ENCODE assay signal across 8 cellular contexts in genomic region chr16:4957720-4958509, GRCh38. TPM values are rescaled to one million over a fixed set of nuclear protein-coding genes. Genes with fewer than 3 reads are reported as not detected.
A peak's percentile ranks its signal among the peaks of the same experiment; 100 is the strongest.
DNase-seq lines count a peak whose midpoint lies in the region; ATAC-seq, FAIRE-seq and TF ChIP-seq lines count a peak whose summit lies in the region.

Gene SEC14L5 (plus strand): TSS chr16:4958330. CDS start chr16:4959324, 994 bp downstream.

- peak within 1 kb of the TSS; percentile 96; the same call in 1 of the 2 replicates for H2AFZ ChIP-seq in OCI-LY1 (ENCODE audit: low read length)
- peak within 1 kb of the TSS; percentile 87 for H2AFZ ChIP-seq in endothelial cell of umbilical vein (ENCODE audit: low read depth, low read length)

- no peak within 1 kb of the TSS for H3K27ac ChIP-seq in BLaER1
- no peak within 1 kb of the TSS for H3K27ac ChIP-seq in OCI-LY1 (ENCODE audit: low read depth, low read length, poor library complexity, severe bottlenecking)
- H3K27ac ChIP-seq in endothelial cell of umbilical vein (ENCODE audit: insufficient read depth, low read depth, low read length), result no peak within 1 kb of the TSS
- no peak within 1 kb of the TSS for H3K27ac ChIP-seq in mesodermal cell (ENCODE audit: low read depth, low read length, severe bottlenecking)

- H4K20me1 ChIP-seq in BLaER1 (peaks cover 28% of the 10 kb centered on the region; the same call in 1 of the 2 replicates), OCI-LY1 (ENCODE audit: insufficient read depth, low read length) (no peaks in the 10 kb centered on the region), endothelial cell of umbilical vein (replicated peaks; ENCODE audit: control insufficient read depth, extremely low read depth, insufficient read depth, low read length) (no peaks in the 10 kb centered on the region)

- CTCF ChIA-PET in endothelial cell of umbilical vein (lab: Charles Lee), result interaction anchor here (0.7 to 1.6 kb wide), 10 partner anchors 10 to 451 kb away, joined by 3 to 4 read pairs (median 3); partner anchors contain the start of gene PPL

- H3K36me3 ChIP-seq in BLaER1 (no peaks in the 10 kb centered on the region), OCI-LY1 (ENCODE audit: insufficient read depth, low read length) (no peaks in the 10 kb centered on the region), endothelial cell of umbilical vein (ENCODE audit: control insufficient read depth in 2 of 2, extremely low read depth in 1 of 2, insufficient read depth in 2 of 2, low read length in 2 of 2) (no peaks in the 10 kb centered on the region), mesodermal cell (ENCODE audit: control insufficient read depth, insufficient read depth, low read length) (no peaks in the 10 kb centered on the region)

- H3K4me1 ChIP-seq in BLaER1 (peaks cover 28% of the 10 kb centered on the region), OCI-LY1 (ENCODE audit: insufficient read depth, low read length, severe bottlenecking) (peaks cover 7% of the 10 kb centered on the region), endothelial cell of umbilical vein (ENCODE audit: control insufficient read depth, extremely low read depth, insufficient read depth, low read length) (peaks cover 5% of the 10 kb centered on the region), mesodermal cell (ENCODE audit: control insufficient read depth, insufficient read depth, low read length, poor library complexity, severe bottlenecking) (peaks cover 2% of the 10 kb centered on the region)

- no peaks in the 10 kb centered on the region for H3K79me2 ChIP-seq in OCI-LY1 (ENCODE audit: insufficient read depth, low read length)
- no peaks in the 10 kb centered on the region for H3K79me2 ChIP-seq in endothelial cell of umbilical vein (ENCODE audit: control insufficient read depth, insufficient read depth, low read length)

- TF ChIP-seq POLR2A in endothelial cell of umbilical vein (IDR thresholded peaks at IDR 0.05; ENCODE audit: low read depth, low read length), result no peak

- TF ChIP-seq CTCF in OCI-LY1 (IDR thresholded peaks at IDR 0.05; ENCODE audit: low read length), result no peak
- no peak for TF ChIP-seq CTCF in endothelial cell of umbilical vein (IDR thresholded peaks at IDR 0.05; ENCODE audit: extremely low read depth in 1 of 2, insufficient read depth in 1 of 2, low read depth in 1 of 2, low read length in 2 of 2)

- peak within 1 kb of the TSS; percentile 95 for H3K4me2 ChIP-seq in BLaER1
- peak within 1 kb of the TSS; percentile 92 for H3K4me2 ChIP-seq in OCI-LY1 (ENCODE audit: low read length)
- peak within 1 kb of the TSS; percentile 92 for H3K4me2 ChIP-seq in endothelial cell of umbilical vein (ENCODE audit: insufficient read depth, low read length)

- no TSS peak for BruUV-seq in endothelial cell of umbilical vein (replicated peaks; lab: Mats Ljungman, UMichigan)

- H3K9me2 ChIP-seq in OCI-LY1 (ENCODE audit: low read depth, low read length), result no peaks in the 10 kb centered on the region

- H3F3A ChIP-seq in OCI-LY1 (ENCODE audit: insufficient read depth, low read length), result no peaks in the 10 kb centered on the region

- FAIRE-seq in endothelial cell of umbilical vein (lab: Jason Lieb, UNC), result peak; percentile 98

- H3K4me3 ChIP-seq in BLaER1, result peak within 1 kb of the TSS; percentile 61
- H3K4me3 ChIP-seq in OCI-LY1 (ENCODE audit: low read depth, low read length, poor library complexity, severe bottlenecking), result peak within 1 kb of the TSS; percentile 62
- peak within 1 kb of the TSS; percentile 40 to 73 (median 65) for H3K4me3 ChIP-seq in endothelial cell of umbilical vein (replicated peaks in 1 of 3; ENCODE audit: insufficient read depth in 1 of 3, low read depth in 1 of 3, low read length in 3 of 3)
- peak within 1 kb of the TSS; percentile 32 for H3K4me3 ChIP-seq in mesodermal cell (ENCODE audit: extremely low read depth, insufficient read depth, low read length, poor library complexity, severe bottlenecking)

- WGBS in mesodermal cell (ENCODE audit: insufficient coverage in 2 of 2), 2 experiments, result 2 to 3% methylated on average over 33 to 40 of the region's 56 CpGs

- intact Hi-C loops in endothelial cell of umbilical vein (cut with micrococcal nuclease), result loop anchor here (2.0 to 10.0 kb wide), 7 partner anchors 63 to 346 kb away; partner anchors contain the start of genes EEF2KMT, NAGPA, NUDT16L1 and ROGDI

- H3K9me3 ChIP-seq in BLaER1, result no peaks in the 10 kb centered on the region
- H3K9me3 ChIP-seq in OCI-LY1 (ENCODE audit: low read length), result no peaks in the 10 kb centered on the region
- no peaks in the 10 kb centered on the region for H3K9me3 ChIP-seq in endothelial cell of umbilical vein (replicated peaks; ENCODE audit: control insufficient read depth, insufficient read depth, low read length)
- H3K9me3 ChIP-seq in mesodermal cell (ENCODE audit: control insufficient read depth, low read length), result no peaks in the 10 kb centered on the region

- no peaks in the 10 kb centered on the region for H3K9me1 ChIP-seq in endothelial cell of umbilical vein (replicated peaks; ENCODE audit: control insufficient read depth, extremely low read depth, insufficient read depth, low read length)

- dilution Hi-C loops in endothelial cell of umbilical vein (cut with MboI; ENCODE audit: extremely low pct_ligation_motif_present, low sequenced_read_pairs), result no loop called here

- peak; percentile 58 for ATAC-seq in GM19463 (IDR thresholded peaks at IDR 0.05; ENCODE audit: unreplicated experiment)

- peak in 75 of 76 experiments; percentile 27 to 98 (median 94) for DNase-seq in HUDEP-2 (lab: John Stamatoyannopoulos, UW; ENCODE audit: unreplicated experiment in 76 of 76)
- DNase-seq in activated T-cell treated with anti-CD3 and anti-CD28 coated beads for 1 hour (ENCODE audit: low read depth), result peak; percentile 83
- peak; percentile 98 for DNase-seq in endothelial cell of umbilical vein (ENCODE audit: low read depth, low spot score)
- DNase-seq in stimulated activated CD8-positive, alpha-beta memory T cell treated with anti-CD3 and anti-CD28 coated beads, Interleukin-12 subunit alpha, Interleukin-12 subunit beta, amount 100 ng/mL, for 4 hours (ENCODE audit: low read depth), result peak; percentile 60

- H3K27me3 ChIP-seq in BLaER1, result no peaks in the 10 kb centered on the region
- no peaks in the 10 kb centered on the region for H3K27me3 ChIP-seq in OCI-LY1 (ENCODE audit: insufficient read depth, low read length)
- H3K27me3 ChIP-seq in endothelial cell of umbilical vein (ENCODE audit: control insufficient read depth in 2 of 2, insufficient read depth in 2 of 2, low read length in 2 of 2), result peaks cover 0 to 2% of the 10 kb centered on the region in 2 experiments

- H3K9ac ChIP-seq in BLaER1 (0 out of 2 replicates have a peak within 1 kb of the TSS, but pooled peaks have one; percentile 38), OCI-LY1 (ENCODE audit: low read length) (peak within 1 kb of the TSS; percentile 38; the same call in 1 of the 2 replicates), endothelial cell of umbilical vein (replicated peaks; ENCODE audit: extremely low read depth, insufficient read depth, low read length) (peak within 1 kb of the TSS; percentile 54)

- POLR2A ChIA-PET in endothelial cell of umbilical vein (lab: Charles Lee), result interaction anchor here (0.5 kb wide), 1 partner anchor 103 kb away, joined by 9 read pairs; no protein-coding TSS in a partner anchor

TF ChIP-seq in endothelial cell of umbilical vein, 7 proteins besides CTCF, POLR2A, EP300 and RAD21:
- no peak for TF ChIP-seq POLR2AphosphoS5 (IDR thresholded peaks at IDR 0.05; ENCODE audit: insufficient read depth, low read depth, low read length)
- no peak for TF ChIP-seq EZH2 (IDR thresholded peaks at IDR 0.05; ENCODE audit: borderline replicate concordance, low read depth, low read length, severe bottlenecking)
TF ChIP-seq in endothelial cell of umbilical vein: peak in this region for 0.

RNA-seq across cellular contexts. Expression of gene SEC14L5, which starts in this region (rescaled TPM):
- total RNA-seq in endothelial cell of umbilical vein, result not detected in 2 replicates
- not detected in 2 replicates for polyA plus RNA-seq in endothelial cell of umbilical vein
- not detected in 2 replicates for polyA plus RNA-seq in endothelial cell of umbilical vein (2011; cell fraction: cytosol; rRNA removed)
- not detected in 2 replicates for polyA plus RNA-seq in endothelial cell of umbilical vein (2011; cell fraction: nucleus; rRNA removed)
- polyA plus RNA-seq in endothelial cell of umbilical vein (2012), result not detected in 2 replicates
- not detected in 2 replicates for polyA minus RNA-seq in endothelial cell of umbilical vein
- not detected for polyA minus RNA-seq in endothelial cell of umbilical vein (2011; cell fraction: cytosol; rRNA and poly(A)+ RNA removed)
- polyA minus RNA-seq in endothelial cell of umbilical vein (2011; cell fraction: nucleus; rRNA and poly(A)+ RNA removed), result not detected in 2 replicates
- 0.18 TPM for polyA plus RNA-seq in mesodermal cell (2013, experiment 1 of 2)
- 0.05 TPM for polyA plus RNA-seq in mesodermal cell (2013, experiment 2 of 2)

Comparison
In these comparisons a context has a peak if more than half of its experiments do, and no peak if none do; other contexts are left out.
1. Peak in DNase-seq, H3K4me3 ChIP-seq, H3K9ac ChIP-seq and H3K4me2 ChIP-seq in endothelial cell of umbilical vein; RNA of the gene not detected or under 1 TPM.